Comparison of ENCODE assay signal across 8 cellular contexts in the genomic region with DNA sequence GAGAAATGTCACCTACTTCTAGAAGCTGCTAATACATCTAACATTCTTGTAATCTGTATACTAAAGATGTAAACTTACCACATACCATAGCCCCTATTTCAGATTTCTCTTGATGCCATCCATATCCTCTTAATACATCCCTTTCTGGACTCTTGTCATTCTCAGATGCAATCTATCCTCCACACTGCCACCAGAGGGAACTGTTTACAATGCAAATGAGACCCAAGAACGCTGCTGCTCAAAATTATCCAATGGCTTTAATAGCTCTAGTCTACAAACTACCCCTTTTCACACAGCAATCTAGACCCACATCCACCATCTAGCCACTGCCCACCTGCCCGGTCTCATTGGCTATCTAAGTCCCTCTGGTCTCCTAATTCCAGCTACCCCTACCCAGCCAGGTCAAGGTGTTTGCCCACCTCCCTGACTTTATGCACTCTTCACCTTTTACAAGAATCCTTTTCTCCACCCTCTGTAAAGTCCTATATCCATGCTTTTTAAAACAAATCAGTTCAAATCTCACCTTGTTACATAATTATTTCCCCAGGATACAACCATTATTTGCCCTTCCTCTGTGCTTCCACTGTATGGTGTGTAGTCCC. TPM values are rescaled to one million over a fixed set of nuclear protein-coding genes. Genes with fewer than 3 reads are reported as not detected.
DNase-seq lines count a peak whose midpoint lies in the region; ATAC-seq and TF ChIP-seq lines count a peak whose summit lies in the region.

No MANE protein-coding gene starts in this region.

- peaks cover 15% of the 10 kb centered on the region for H3K4me1 Mint-ChIP-seq in WTC11

- H3K9me3 ChIP-seq in iPS-20b (ENCODE audit: insufficient read depth, low read depth, low read length), result no peaks in the 10 kb centered on the region
- no peaks in the 10 kb centered on the region for H3K9me3 ChIP-seq in thyroid gland
- no peaks in the 10 kb centered on the region for H3K9me3 ChIP-seq in vagina

- 0 out of 2 replicates have a peak, but pooled peaks cover 4% of the 10 kb centered on the region for H3K36me3 Mint-ChIP-seq in WTC11

- no peaks in the 10 kb centered on the region for H3K27me3 Mint-ChIP-seq in WTC11 (ENCODE audit: low read depth)

- H3K4me3 ChIP-seq in iPS-20b (ENCODE audit: low read length) (no peak overlapping the region), thyroid gland (replicated peaks in 1 of 3) (no peak overlapping the region), vagina (no peak overlapping the region)

- POLR2A ChIA-PET in WTC11 (lab: Charles Lee), result interaction anchor here (1.0 kb wide), 1 partner anchor 59 kb away, joined by 6 read pairs; the partner anchor contains the start of gene COQ3

- TF ChIP-seq CTCF in GM12872 (IDR thresholded peaks at IDR 0.05; ENCODE audit: insufficient read depth, low read depth, low read length) (peak; percentile 61; the same call in 2 of the 3 replicates), WTC11 (IDR thresholded peaks at IDR 0.05) (0 out of 2 replicates have a peak, but pooled peaks have one; percentile 32), thyroid gland (IDR thresholded peaks at IDR 0.05) (peak in 4 of 6 experiments; percentile 44 to 54 (median 52)), vagina (IDR thresholded peaks at IDR 0.05) (peak in 1 of 3 experiments; percentile 12)

- WGBS in thyroid gland, 2 donors, result 37 to 42% methylated on average over 2 of the region's 2 CpGs

- ATAC-seq in HG02623 (IDR thresholded peaks at IDR 0.05; ENCODE audit: unreplicated experiment), result peak; percentile 27
- peak; percentile 75 for ATAC-seq in WTC11

- peak overlapping the region; percentile 72; the same call in 1 of the 2 replicates for H3K9ac ChIP-seq in iPS-20b (ENCODE audit: low read depth, low read length)

- no peak overlapping the region for H3K27ac ChIP-seq in iPS-20b (ENCODE audit: low read length)
- H3K27ac ChIP-seq in thyroid gland, result no peak overlapping the region
- H3K27ac ChIP-seq in vagina, result no peak overlapping the region

- H3K4me3 Mint-ChIP-seq in WTC11, result no peak overlapping the region

- CTCF ChIA-PET in WTC11 (lab: Charles Lee), result interaction anchor here (0.6 to 1.6 kb wide), 20 partner anchors 9 to 1366 kb away, joined by 3 to 21 read pairs (median 4); partner anchors contain the start of genes COQ3, FAXC and PNISR

- TF ChIP-seq POLR2A in thyroid gland (IDR thresholded peaks at IDR 0.05) (no peak), vagina (IDR thresholded peaks at IDR 0.05) (no peak)

- peaks cover 6% of the 10 kb centered on the region; the same call in 1 of the 2 replicates for H3K36me3 ChIP-seq in iPS-20b (ENCODE audit: insufficient read depth, low read depth, low read length)
- H3K36me3 ChIP-seq in thyroid gland, result no peaks in the 10 kb centered on the region
- no peaks in the 10 kb centered on the region for H3K36me3 ChIP-seq in vagina

- no peaks in the 10 kb centered on the region for H3K27me3 ChIP-seq in iPS-20b (ENCODE audit: insufficient read depth, low read length)
- H3K27me3 ChIP-seq in thyroid gland, result no peaks in the 10 kb centered on the region
- no peaks in the 10 kb centered on the region for H3K27me3 ChIP-seq in vagina

- DNase-seq in Ammon's horn (ENCODE audit: low spot score) (peak; percentile 59), NCI-H1105 treated with DMSO at 0.1 percent for 48 hours (lab: John Stamatoyannopoulos, UW) (peak; percentile 76), WTC11 (ENCODE audit: low spot score) (no peak), thyroid gland (peak; percentile 16 to 21), vagina (ENCODE audit: extremely low spot score in 2 of 2) (no peak)

- H3K4me1 ChIP-seq in iPS-20b (ENCODE audit: insufficient read depth, low read length) (no peaks in the 10 kb centered on the region; the same call in 1 of the 2 replicates), thyroid gland (no peaks in the 10 kb centered on the region), vagina (no peaks in the 10 kb centered on the region)

- peak overlapping the region; percentile 17; the same call in 1 of the 2 replicates for H3K27ac Mint-ChIP-seq in WTC11

- intact Hi-C loops in thyroid gland (cut with DNase I), result loop anchor here (10.0 kb wide), 1 partner anchor 70 kb away; no protein-coding TSS in a partner anchor
- intact Hi-C loops in vagina (cut with DNase I), result no loop called here

- no peaks in the 10 kb centered on the region for H3K9me3 Mint-ChIP-seq in WTC11

TF ChIP-seq in WTC11, 78 proteins besides CTCF, POLR2A, EP300 and RAD21:
- TF ChIP-seq FOXJ3 (CRISPR knock-in tag; IDR thresholded peaks at IDR 0.05; ENCODE audit: borderline replicate concordance) (no peak), ZNF416 (CRISPR knock-in tag; IDR thresholded peaks at IDR 0.05) (no peak)

RNA-seq across cellular contexts. Expression of gene FAXC, which starts 14.8 kb away (rescaled TPM):
- total RNA-seq in WTC11 (2021) (10.2 to 12.9 TPM (median 11.1 TPM) in 3 replicates), thyroid gland (1 to 10 TPM in 3 of 4 donors, under 1 TPM in 1; 0.71 to 6.4 (median 3.4) TPM), vagina (6.6 TPM)

RNA-seq across cellular contexts. Expression of gene COQ3, which starts 59.4 kb away (rescaled TPM):
- 13.9 to 16.0 TPM (median 14.1 TPM) in 3 replicates for total RNA-seq in WTC11 (2021)
- 1 to 10 TPM; 5.2 to 7.0 (median 5.8) TPM for total RNA-seq in thyroid gland
- total RNA-seq in vagina, result 3.7 TPM

Comparison
In these comparisons a context has a peak if more than half of its experiments do, and no peak if none do; other contexts are left out.
1. DNase-seq: peak in Ammon's horn (single experiment), NCI-H1105 treated with DMSO at 0.1 percent for 48 hours (single experiment) and thyroid gland (2 of 2); none in WTC11 (single experiment) and vagina (0 of 2).